22 cellular contexts compared by ENCODE assay signal in the genomic region with DNA sequence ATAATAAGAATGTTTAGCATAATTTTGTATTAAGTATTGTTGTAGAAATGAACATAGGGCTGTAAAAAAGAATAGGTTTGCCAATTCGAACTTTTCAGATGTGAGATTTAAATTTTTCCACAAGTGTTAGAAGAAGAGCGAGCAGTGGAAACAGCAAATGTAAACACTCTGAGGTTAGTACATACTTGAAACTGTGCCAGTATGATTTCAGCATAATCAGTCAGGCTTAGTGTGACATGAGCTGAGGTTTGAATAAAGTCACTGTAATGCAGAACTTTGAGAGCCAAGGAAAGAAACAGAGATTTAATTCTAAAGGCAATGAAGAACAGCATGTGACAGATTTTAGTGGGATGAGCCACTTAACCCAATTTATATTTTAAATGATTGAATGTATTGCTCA.
DNase-seq lines count a peak whose midpoint lies in the region; ATAC-seq and TF ChIP-seq lines count a peak whose summit lies in the region.
"Had no signal": no experiment of that assay in that cellular context is flagged by ENCODE, and none has a peak within 500 bp of the region (broad histone marks: within the 10 kb centered on the region; RNA-seq: fewer than 3 reads in every experiment).

No MANE protein-coding gene starts in this region.

- H3K9me3 Mint-ChIP-seq in neural progenitor cell: no peaks in the 10 kb centered on the region
- H3K9me3 Mint-ChIP-seq in activated CD8-positive, alpha-beta T cell treated with anti-CD3 and anti-CD28 coated beads for 36 hours: peaks cover 8% of the 10 kb centered on the region
- H3K9me3 Mint-ChIP-seq: brain, GM23338 had no signal

- POLR2A ChIA-PET in activated CD8-positive, alpha-beta T cell treated with anti-CD3 and anti-CD28 coated beads for 36 hours (lab: Charles Lee): no interaction called here

- H3K9me3 ChIP-seq in neural progenitor cell (ENCODE audit: low read depth): no peaks in the 10 kb centered on the region
- H3K9me3 ChIP-seq: right atrium auricular region, SK-N-SH had no signal

- no peaks in the 10 kb centered on the region for H3F3A ChIP-seq in neural progenitor cell (ENCODE audit: low read depth)

- no peak overlapping the region for H2AFZ ChIP-seq in neural progenitor cell (replicated peaks)
- H2AFZ ChIP-seq: GM23338 had no signal

- no peak overlapping the region for H3K4me2 ChIP-seq in neural progenitor cell
- H3K4me2 ChIP-seq: GM23338, SK-N-SH had no signal

- H3K36me3 ChIP-seq in kidney epithelial cell (ENCODE audit: control insufficient read depth, insufficient read depth, low read length) (no peaks in the 10 kb centered on the region), neural progenitor cell (no peaks in the 10 kb centered on the region)
- H3K36me3 ChIP-seq: right atrium auricular region had no signal

- intact Hi-C loops in activated CD8-positive, alpha-beta T cell treated with anti-CD3 and anti-CD28 coated beads for 36 hours (cut with micrococcal nuclease): no loop called here

- H3K27me3 ChIP-seq in kidney epithelial cell (ENCODE audit: control insufficient read depth, insufficient read depth, low read length): no peaks in the 10 kb centered on the region
- no peaks in the 10 kb centered on the region for H3K27me3 ChIP-seq in neural progenitor cell
- H3K27me3 ChIP-seq: right atrium auricular region had no signal

- no peak for ATAC-seq in activated CD8-positive, alpha-beta T cell treated with anti-CD3 and anti-CD28 coated beads for 36 hours
- ATAC-seq: GM23338, left colon had no signal

- no peaks in the 10 kb centered on the region for H3K79me2 ChIP-seq in neural progenitor cell (ENCODE audit: low read depth)

- no peak overlapping the region for H3K4me3 Mint-ChIP-seq in neural progenitor cell
- no peak overlapping the region for H3K4me3 Mint-ChIP-seq in activated CD8-positive, alpha-beta T cell treated with anti-CD3 and anti-CD28 coated beads for 36 hours
- H3K4me3 Mint-ChIP-seq: activated CD4-positive, alpha-beta T cell treated with anti-CD3 and anti-CD28 coated beads, Interleukin-2, amount 10 ng/mL, durations not matched to agents 7 days and 5 days; activated naive CD4-positive, alpha-beta T cell treated with anti-CD3 and anti-CD28 coated beads, Interleukin-2, amount 50 U/mL, for 24 hours; activated T-helper 1 cell treated with anti-CD3 and anti-CD28 coated beads, Interleukin-12 subunit alpha, Interleukin-12 subunit beta, Interleukin-2, Interleukin-4 antibody, amounts not matched to agents 30 ng/mL and 10 ng/mL and 1 ng/mL, durations not matched to agents 14 hours and 24 hours and 36 hours; brain; GM23338 had no signal

- TF ChIP-seq CTCF in kidney epithelial cell (IDR thresholded peaks at IDR 0.05; ENCODE audit: insufficient read depth, low read length, poor library complexity, severe bottlenecking): no peak
- no peak for TF ChIP-seq CTCF in neural progenitor cell (IDR thresholded peaks at IDR 0.05)
- no peak for TF ChIP-seq CTCF in activated CD8-positive, alpha-beta T cell treated with anti-CD3 and anti-CD28 coated beads for 36 hours (IDR thresholded peaks at IDR 0.05)

- no peaks in the 10 kb centered on the region for H3K4me1 Mint-ChIP-seq in neural progenitor cell
- no peaks in the 10 kb centered on the region for H3K4me1 Mint-ChIP-seq in activated CD8-positive, alpha-beta T cell treated with anti-CD3 and anti-CD28 coated beads for 36 hours (ENCODE audit: low read depth)
- H3K4me1 Mint-ChIP-seq: activated CD4-positive, alpha-beta T cell treated with anti-CD3 and anti-CD28 coated beads, Interleukin-2, amount 10 ng/mL, durations not matched to agents 7 days and 5 days; activated naive CD4-positive, alpha-beta T cell treated with anti-CD3 and anti-CD28 coated beads, Interleukin-2, amount 50 U/mL, for 24 hours; brain; GM23338 had no signal

- CTCF ChIA-PET in activated CD8-positive, alpha-beta T cell treated with anti-CD3 and anti-CD28 coated beads for 36 hours (lab: Charles Lee): no interaction called here

- no peak overlapping the region for H3K9ac ChIP-seq in neural progenitor cell
- H3K9ac ChIP-seq: SK-N-SH had no signal

- H3K4me3 ChIP-seq in kidney epithelial cell (ENCODE audit: low read depth, low read length) (no peak overlapping the region), neural progenitor cell (no peak overlapping the region)
- H3K4me3 ChIP-seq: GM23338, right atrium auricular region had no signal

- no peak overlapping the region for H3K27ac ChIP-seq in neural progenitor cell
- H3K27ac ChIP-seq: right atrium auricular region had no signal

- H3K36me3 Mint-ChIP-seq in neural progenitor cell: no peaks in the 10 kb centered on the region
- H3K36me3 Mint-ChIP-seq in activated CD8-positive, alpha-beta T cell treated with anti-CD3 and anti-CD28 coated beads for 36 hours (ENCODE audit: low read depth): no peaks in the 10 kb centered on the region
- H3K36me3 Mint-ChIP-seq: activated naive CD4-positive, alpha-beta T cell treated with anti-CD3 and anti-CD28 coated beads, Interleukin-2, amount 50 U/mL, for 24 hours; brain had no signal

- no peaks in the 10 kb centered on the region for H3K27me3 Mint-ChIP-seq in neural progenitor cell (ENCODE audit: insufficient read depth, low read depth)
- no peaks in the 10 kb centered on the region for H3K27me3 Mint-ChIP-seq in activated CD8-positive, alpha-beta T cell treated with anti-CD3 and anti-CD28 coated beads for 36 hours
- H3K27me3 Mint-ChIP-seq: activated CD4-positive, alpha-beta T cell treated with anti-CD3 and anti-CD28 coated beads, Interleukin-2, amount 10 ng/mL, durations not matched to agents 7 days and 5 days; activated naive CD4-positive, alpha-beta T cell treated with anti-CD3 and anti-CD28 coated beads, Interleukin-2, amount 50 U/mL, for 24 hours; brain had no signal

- H3K4me1 ChIP-seq in neural progenitor cell: no peaks in the 10 kb centered on the region
- H3K4me1 ChIP-seq: right atrium auricular region had no signal

- H4K20me1 ChIP-seq in neural progenitor cell (ENCODE audit: low read depth): no peaks in the 10 kb centered on the region

- H3K27ac Mint-ChIP-seq in neural progenitor cell: no peak overlapping the region
- H3K27ac Mint-ChIP-seq in activated CD8-positive, alpha-beta T cell treated with anti-CD3 and anti-CD28 coated beads for 36 hours: no peak overlapping the region
- H3K27ac Mint-ChIP-seq: activated CD4-positive, alpha-beta T cell treated with anti-CD3 and anti-CD28 coated beads, Interleukin-2, amount 10 ng/mL, durations not matched to agents 7 days and 5 days; activated naive CD4-positive, alpha-beta T cell treated with anti-CD3 and anti-CD28 coated beads, Interleukin-2, amount 50 U/mL, for 24 hours; activated T-helper 1 cell treated with anti-CD3 and anti-CD28 coated beads, Interleukin-12 subunit alpha, Interleukin-12 subunit beta, Interleukin-2, Interleukin-4 antibody, amounts not matched to agents 30 ng/mL and 10 ng/mL and 1 ng/mL, durations not matched to agents 14 hours and 24 hours and 36 hours; brain; GM23338 had no signal

- peak; percentile 70 for DNase-seq in EH (ENCODE audit: low read depth)
- DNase-seq in M059J (ENCODE audit: low read depth): peak; percentile 12
- DNase-seq in amniotic stem cell (lab: John Stamatoyannopoulos, UW): peak; percentile 28
- DNase-seq in kidney epithelial cell (ENCODE audit: low read depth): peak; percentile 2
- no peak for DNase-seq in neural progenitor cell (ENCODE audit: low spot score)
- no peak for DNase-seq in activated CD8-positive, alpha-beta T cell treated with anti-CD3 and anti-CD28 coated beads for 36 hours
- DNase-seq in putamen (ENCODE audit: low spot score): no peak
- DNase-seq in HuH-7.5 (ENCODE audit: low spot score): no peak
- DNase-seq: activated CD4-positive, alpha-beta T cell treated with anti-CD3 and anti-CD28 coated beads, Interleukin-2, amount 10 ng/mL, durations not matched to agents 7 days and 5 days; head of caudate nucleus; left colon; mesendoderm; NCI-H1417 treated with DMSO at 0.1 percent for 48 hours; NCI-H82; SK-N-SH; stimulated activated CD4-positive, alpha-beta T cell treated with anti-CD3 and anti-CD28 coated beads, Interleukin-4, amount 100 ng/mL, for 24 hours; stimulated activated naive CD4-positive, alpha-beta T cell treated with Interleukin-2 at 50 U/mL for 16 hours had no signal

Comparison
In these comparisons a context has a peak if more than half of its experiments do, and no peak if none do; other contexts are left out.
1. DNase-seq: peak in EH (single experiment), M059J (single experiment), amniotic stem cell (single experiment) and kidney epithelial cell (single experiment); none in neural progenitor cell (single experiment), activated CD8-positive, alpha-beta T cell treated with anti-CD3 and anti-CD28 coated beads for 36 hours (single experiment), putamen (single experiment) and HuH-7.5 (single experiment).